In the genomic region with DNA sequence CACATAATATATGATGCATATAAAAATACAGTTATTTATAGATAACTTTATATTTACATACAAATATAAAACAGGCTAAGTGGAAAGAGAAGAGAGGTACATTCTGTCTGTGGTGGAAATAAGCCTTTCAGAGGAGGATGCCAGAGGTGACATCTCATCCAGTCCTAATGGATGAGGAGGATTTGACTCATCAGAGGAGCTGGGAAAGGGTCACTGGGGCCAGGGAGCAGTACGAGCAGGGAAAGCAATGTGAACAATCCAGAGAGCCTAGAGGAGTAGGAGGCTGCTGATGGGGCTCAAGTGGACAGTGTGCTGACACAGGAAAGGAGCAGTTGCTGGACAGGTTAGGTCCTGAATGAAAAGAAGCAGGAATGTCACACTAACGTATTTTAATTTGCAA, we compare ENCODE assay signal across 1 cellular context.
TF ChIP-seq lines count a peak whose summit lies in the region.

No MANE protein-coding gene starts in this region.

TF ChIP-seq in SK-N-SH, 30 proteins besides CTCF, POLR2A, EP300 and RAD21 (continued from another document):
- TF ChIP-seq RFX5 (IDR thresholded peaks at IDR 0.05; ENCODE audit: low read length) (no peak), TEAD4 (IDR thresholded peaks at IDR 0.05; ENCODE audit: borderline replicate concordance, insufficient read depth) (peak; percentile 44; the same call in 1 of the 2 replicates), POLR2AphosphoS5 (IDR thresholded peaks at IDR 0.05; ENCODE audit: low read depth, low read length) (peak; percentile 34; the same call in 1 of the 2 replicates), RXRA (IDR thresholded peaks at IDR 0.05; ENCODE audit: borderline replicate concordance, low read depth) (peak; percentile 91; the same call in 1 of the 2 replicates), SIN3A (IDR thresholded peaks at IDR 0.05; ENCODE audit: borderline replicate concordance, low read depth, low read length) (peak; percentile 52; the same call in 1 of the 2 replicates), TAF1 (IDR thresholded peaks at IDR 0.05; ENCODE audit: borderline replicate concordance, low read depth, low read length) (peak; percentile 38; the same call in 1 of the 2 replicates)
- TF ChIP-seq, protein P1, sequence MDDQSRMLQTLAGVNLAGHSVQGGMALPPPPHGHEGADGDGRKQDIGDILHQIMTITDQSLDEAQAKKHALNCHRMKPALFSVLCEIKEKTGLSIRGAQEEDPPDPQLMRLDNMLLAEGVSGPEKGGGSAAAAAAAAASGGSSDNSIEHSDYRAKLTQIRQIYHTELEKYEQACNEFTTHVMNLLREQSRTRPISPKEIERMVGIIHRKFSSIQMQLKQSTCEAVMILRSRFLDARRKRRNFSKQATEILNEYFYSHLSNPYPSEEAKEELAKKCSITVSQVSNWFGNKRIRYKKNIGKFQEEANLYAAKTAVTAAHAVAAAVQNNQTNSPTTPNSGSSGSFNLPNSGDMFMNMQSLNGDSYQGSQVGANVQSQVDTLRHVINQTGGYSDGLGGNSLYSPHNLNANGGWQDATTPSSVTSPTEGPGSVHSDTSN (IDR thresholded peaks at IDR 0.05): peak; percentile 91
TF ChIP-seq in SK-N-SH: peak in this region for 11.
